In genomic region chr14:35687335-35687939, GRCh38 we compare ENCODE assay signal across 8 cellular contexts.
DNase-seq lines count a peak whose midpoint lies in the region; ATAC-seq and TF ChIP-seq lines count a peak whose summit lies in the region.

No MANE protein-coding gene starts in this region.

- no peaks in the 10 kb centered on the region for H3K27me3 Mint-ChIP-seq in WTC11 (ENCODE audit: low read depth)

- DNase-seq in Daoy (ENCODE audit: low read depth) = peak; percentile 56
- DNase-seq in HCEC 1CT = peak; percentile 49
- peak; percentile 98 for DNase-seq in NCI-H2029 treated with DMSO at 0.1 percent for 48 hours (lab: John Stamatoyannopoulos, UW)
- DNase-seq in WTC11 (ENCODE audit: low spot score) = peak; percentile 26
- peak; percentile 67 for DNase-seq in fibroblast of the aortic adventitia (ENCODE audit: low read depth)
- DNase-seq in activated effector memory CD4-positive, alpha-beta T cell treated with Interleukin-2 at 50 U/mL for 16 hours = no peak

- H3K4me3 Mint-ChIP-seq in WTC11 = no peak overlapping the region

- H3K9ac ChIP-seq in parathyroid adenoma = no peak overlapping the region

- no peak overlapping the region for H3K27ac Mint-ChIP-seq in WTC11

- H3K9me3 ChIP-seq in parathyroid adenoma (ENCODE audit: control insufficient read depth, low read length) = no peaks in the 10 kb centered on the region

- H3K27me3 ChIP-seq in parathyroid adenoma (ENCODE audit: control insufficient read depth, insufficient read depth, low read length) = no peaks in the 10 kb centered on the region

- POLR2A ChIA-PET in WTC11 (lab: Charles Lee) = no interaction called here

- CTCF ChIA-PET in WTC11 (lab: Charles Lee) = interaction anchor here (0.6 to 1.5 kb wide), 24 partner anchors 9 to 765 kb away, joined by 3 to 25 read pairs (median 3); partner anchors contain the start of genes BRMS1L and INSM2

- H3K4me2 ChIP-seq in parathyroid adenoma (ENCODE audit: low read length) = no peak overlapping the region

- no peaks in the 10 kb centered on the region for H3K4me1 Mint-ChIP-seq in WTC11

- no peaks in the 10 kb centered on the region for H3K9me3 Mint-ChIP-seq in WTC11

- no peak overlapping the region for H3K27ac ChIP-seq in parathyroid adenoma

- ATAC-seq in WTC11 (peak; percentile 79), HG03565 (IDR thresholded peaks at IDR 0.05; ENCODE audit: unreplicated experiment) (no peak)

- H3K4me3 ChIP-seq in fibroblast of the aortic adventitia (ENCODE audit: low read depth, low read length) (no peak overlapping the region), parathyroid adenoma (ENCODE audit: low read depth, low read length) (no peak overlapping the region)

- H3K36me3 ChIP-seq in parathyroid adenoma (ENCODE audit: control insufficient read depth, insufficient read depth, low read length) = no peaks in the 10 kb centered on the region

- no peak overlapping the region for H2AFZ ChIP-seq in parathyroid adenoma

- H3K4me1 ChIP-seq in parathyroid adenoma = no peaks in the 10 kb centered on the region

- TF ChIP-seq CTCF in WTC11 (IDR thresholded peaks at IDR 0.05) = peak; percentile 49
- TF ChIP-seq CTCF in fibroblast of the aortic adventitia (IDR thresholded peaks at IDR 0.05; ENCODE audit: insufficient read depth, low read length) = peak; percentile 85
- peak; percentile 79 for TF ChIP-seq CTCF in parathyroid adenoma (IDR thresholded peaks at IDR 0.05)

- H3K79me2 ChIP-seq in parathyroid adenoma = no peaks in the 10 kb centered on the region

- no peaks in the 10 kb centered on the region for H3K36me3 Mint-ChIP-seq in WTC11

TF ChIP-seq in WTC11, 78 proteins besides CTCF, POLR2A, EP300 and RAD21:
- TF ChIP-seq SOX15 (CRISPR knock-in tag; IDR thresholded peaks at IDR 0.05) = no peak
- TF ChIP-seq GABPB1 (CRISPR knock-in tag; IDR thresholded peaks at IDR 0.05) = 0 out of 2 replicates have a peak, but pooled peaks have one; percentile 24
